In genomic region chr11:29075726-29076125, GRCh38 we compare ENCODE assay signal across 8 cellular contexts.
"Had no signal": no experiment of that assay in that cellular context is flagged by ENCODE, and none has a peak within 500 bp of the region (broad histone marks: within the 10 kb centered on the region; RNA-seq: fewer than 3 reads in every experiment).

No MANE protein-coding gene starts in this region.

- DNase-seq: GDM1, GF-D8 had no signal

- ATAC-seq: GM12878 had no signal

- H3K4me3 ChIP-seq: GM12878 had no signal

- FAIRE-seq: G401.6, GM12878, GM12891, GM12892, GM18507, GM19239 had no signal
